Comparison of ENCODE assay signal across 9 cellular contexts in the genomic region with DNA sequence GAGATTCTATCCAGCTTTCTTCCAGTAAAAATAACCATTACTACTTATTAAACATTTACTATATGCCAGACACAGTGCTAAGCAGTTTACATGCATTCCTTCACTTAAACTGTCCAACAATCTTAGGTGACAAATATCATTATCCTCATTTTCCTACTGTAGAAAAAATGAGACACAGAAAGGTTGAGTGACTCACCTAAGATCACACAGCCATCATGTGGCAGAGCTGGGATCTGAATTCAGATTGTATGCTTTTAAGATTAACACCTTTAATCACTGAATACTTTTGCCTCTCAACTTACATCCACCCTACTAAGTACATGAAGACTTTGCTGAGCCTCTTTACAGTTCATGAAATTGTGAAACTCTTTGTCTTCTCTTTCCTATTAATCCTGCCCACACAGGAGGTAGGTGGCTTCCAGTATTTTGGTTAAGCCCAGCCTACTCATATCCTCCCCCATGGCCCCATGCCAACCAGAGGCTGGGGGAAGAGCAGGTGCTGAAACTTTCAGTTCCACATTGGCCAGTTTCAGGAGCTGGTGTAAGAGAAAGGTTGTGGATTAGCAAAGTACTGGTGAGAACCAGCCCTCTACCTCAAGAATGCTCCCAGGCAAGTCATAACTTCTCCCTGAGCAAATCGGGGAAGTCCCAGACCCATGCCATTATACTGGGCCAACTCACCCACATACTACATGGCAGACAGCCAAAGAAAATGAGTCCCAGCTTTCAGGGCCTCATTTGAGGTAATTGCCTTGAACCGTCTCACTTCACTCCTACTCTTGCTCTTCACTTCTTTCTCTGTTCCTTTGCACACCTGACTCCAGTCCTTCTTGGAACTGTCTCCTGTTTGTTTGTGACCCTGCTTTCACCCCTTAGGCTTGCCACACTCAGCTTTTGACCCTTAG.
DNase-seq lines count a peak whose midpoint lies in the region; ATAC-seq, FAIRE-seq and TF ChIP-seq lines count a peak whose summit lies in the region.
"Had no signal": no experiment of that assay in that cellular context is flagged by ENCODE, and none has a peak within 500 bp of the region (broad histone marks: within the 10 kb centered on the region; RNA-seq: fewer than 3 reads in every experiment).

No MANE protein-coding gene starts in this region.

- TF ChIP-seq CTCF in HL-60 (IDR thresholded peaks at IDR 0.05; ENCODE audit: insufficient read depth, low read length) (no peak), GM12878 (IDR thresholded peaks at IDR 0.05 in 2 of 3, conservative IDR thresholded peaks at IDR 0.05 in 1 of 3; ENCODE audit: control insufficient read depth in 2 of 3, extremely low read depth in 1 of 3, insufficient read depth in 1 of 3, low read depth in 3 of 3, low read length in 3 of 3) (no peak), heart right ventricle (IDR thresholded peaks at IDR 0.05) (no peak)
- no peak for TF ChIP-seq CTCF in CD4-positive, alpha-beta T cell (IDR thresholded peaks at IDR 0.05)

- H3K27me3 Mint-ChIP-seq in CD4-positive, alpha-beta T cell, result no peaks in the 10 kb centered on the region

- no peak overlapping the region for H3K4me3 ChIP-seq in HL-60 (replicated peaks; ENCODE audit: insufficient read depth, low read length)
- H3K4me3 ChIP-seq in GM12878, result no peak overlapping the region
- H3K4me3 ChIP-seq in heart right ventricle, result no peak overlapping the region

- no peak for TF ChIP-seq POLR2A in GM18505 (IDR thresholded peaks at IDR 0.05; ENCODE audit: borderline replicate concordance, extremely low read depth, insufficient read depth, insufficient read length)
- TF ChIP-seq POLR2A in GM12878 (IDR thresholded peaks at IDR 0.05; ENCODE audit: low read depth, low read length), result no peak

- 0% methylated on average over 2 of the region's 2 CpGs for WGBS in GM12878 (ENCODE audit: insufficient coverage, insufficient replicate concordance, low lambda C conversion rate, missing lambda C conversion rate)
- WGBS in heart right ventricle, 2 donors, result 48 to 68% methylated on average over 2 of the region's 2 CpGs

- H3K4me2 ChIP-seq in GM12878 (ENCODE audit: control insufficient read depth, insufficient read depth), result peak overlapping the region; percentile 50

- TF ChIP-seq EP300 in GM12878 (IDR thresholded peaks at IDR 0.05; ENCODE audit: borderline replicate concordance in 1 of 2, control insufficient read depth in 1 of 2, low read depth in 2 of 2, low read length in 2 of 2), result peak; percentile 89; a peak in 3 of 4 replicates

- POLR2A ChIA-PET in GM12878 (lab: Charles Lee), result interaction anchor here (0.9 to 4.2 kb wide), 4 partner anchors 11 to 86 kb away, joined by 3 to 32 read pairs (median 4); no protein-coding TSS in a partner anchor
- POLR2A ChIA-PET in CD4-positive, alpha-beta T cell (lab: Charles Lee), result no interaction called here

- DNase-seq in HL-60 (ENCODE audit: low read depth in 1 of 2, low spot score in 1 of 2) (peak; percentile 49 to 83), GM12878 (ENCODE audit: low read depth, low spot score) (peak; percentile 97), NCI-H2029 treated with DMSO at 0.1 percent for 48 hours (lab: John Stamatoyannopoulos, UW) (no peak), amniotic stem cell (lab: John Stamatoyannopoulos, UW) (no peak), heart right ventricle (no peak)
- DNase-seq in CD4-positive, alpha-beta T cell, result no peak

- ATAC-seq in GM18505 (IDR thresholded peaks at IDR 0.05; ENCODE audit: unreplicated experiment) (peak; percentile 97), GM21529 (IDR thresholded peaks at IDR 0.05; ENCODE audit: unreplicated experiment) (peak; percentile 93), GM12878 (peak; percentile 98), heart right ventricle (no peak)
- no peak for ATAC-seq in CD4-positive, alpha-beta T cell (ENCODE audit: poor library complexity)

- in situ Hi-C loops in GM12878 (cut with MboI), result no loop called here

- H3K36me3 Mint-ChIP-seq in CD4-positive, alpha-beta T cell (ENCODE audit: low read depth), result no peaks in the 10 kb centered on the region

- CTCF ChIA-PET in GM12878 (lab: Yijun Ruan, JAX), result interaction anchor here (1.0 to 7.3 kb wide), 5 partner anchors 31 to 572 kb away, joined by 3 to 59 read pairs (median 14); no protein-coding TSS in a partner anchor
- CTCF ChIA-PET in CD4-positive, alpha-beta T cell (lab: Charles Lee), result no interaction called here

- H3K27me3 ChIP-seq in HL-60 (ENCODE audit: insufficient read depth, poor library complexity, severe bottlenecking) (no peaks in the 10 kb centered on the region), GM12878 (replicated peaks in 1 of 2; ENCODE audit: control insufficient read depth in 2 of 2, insufficient read depth in 2 of 2, low read length in 1 of 2) (no peaks in the 10 kb centered on the region), heart right ventricle (peaks cover 0 to 20% (median 0%) of the 10 kb centered on the region in 7 donors)
- no peaks in the 10 kb centered on the region for H3K27me3 ChIP-seq in CD4-positive, alpha-beta T cell (ENCODE audit: control insufficient read depth, insufficient read depth, low read length)

- no peaks in the 10 kb centered on the region for H3K9me3 Mint-ChIP-seq in CD4-positive, alpha-beta T cell

- intact Hi-C loops in GM12878 (cut with micrococcal nuclease; ENCODE audit: unreplicated experiment), result loop anchor here (1.0 to 5.0 kb wide), 6 partner anchors 10 to 570 kb away; no protein-coding TSS in a partner anchor
- intact Hi-C loops in CD4-positive, alpha-beta T cell (cut with DNase I, micrococcal nuclease), result no loop called here
- intact Hi-C loops in heart right ventricle (cut with DNase I), result no loop called here

- BruUV-seq in GM12878 (replicated peaks; lab: Mats Ljungman, UMichigan), result no TSS peak

- RAD21 ChIA-PET in GM12878 (lab: Charles Lee; ENCODE audit: unreplicated experiment), result interaction anchor here (0.7 to 8.2 kb wide), 13 partner anchors 11 to 630 kb away, joined by 3 to 155 read pairs (median 6); no protein-coding TSS in a partner anchor

- no peak overlapping the region for H2AFZ ChIP-seq in GM12878 (ENCODE audit: control insufficient read depth, low read depth, low read length)

- H3K9me3 ChIP-seq in GM12878 (replicated peaks; ENCODE audit: control insufficient read depth, insufficient read depth, low read length), result no peaks in the 10 kb centered on the region; the same call in 1 of the 3 replicates
- H3K9me3 ChIP-seq in CD4-positive, alpha-beta T cell (ENCODE audit: control insufficient read depth, low read length), result no peaks in the 10 kb centered on the region
- H3K9me3 ChIP-seq in heart right ventricle, result no peaks in the 10 kb centered on the region

- no peaks in the 10 kb centered on the region for H3K36me3 ChIP-seq in GM12878 (ENCODE audit: control insufficient read depth in 2 of 2, insufficient read depth in 2 of 2, low read length in 1 of 2)
- no peaks in the 10 kb centered on the region for H3K36me3 ChIP-seq in heart right ventricle

- 0 out of 2 replicates have a peak, but pooled peaks have one; percentile 5 for TF ChIP-seq RAD21 in GM12878 (IDR thresholded peaks at IDR 0.05; ENCODE audit: insufficient read depth, low read depth, low read length)

- no peaks in the 10 kb centered on the region for H3K4me1 Mint-ChIP-seq in CD4-positive, alpha-beta T cell (ENCODE audit: low read depth)

- no peak overlapping the region for H3K27ac Mint-ChIP-seq in CD4-positive, alpha-beta T cell

- H3K9ac ChIP-seq in GM12878 (ENCODE audit: control insufficient read depth, insufficient read depth, low read length), result no peak overlapping the region

- peaks cover 15% of the 10 kb centered on the region for H3K4me1 ChIP-seq in GM12878 (ENCODE audit: control insufficient read depth, insufficient read depth, low read length)
- H3K4me1 ChIP-seq in heart right ventricle, result no peaks in the 10 kb centered on the region

- H3K27ac ChIP-seq in HL-60 (replicated peaks), result no peak overlapping the region
- peak overlapping the region; percentile 52; the same call in 1 of the 2 replicates for H3K27ac ChIP-seq in GM12878 (ENCODE audit: control insufficient read depth, insufficient read depth)
- no peak overlapping the region for H3K27ac ChIP-seq in CD4-positive, alpha-beta T cell (ENCODE audit: low read depth, low read length)
- H3K27ac ChIP-seq in heart right ventricle, result no peak overlapping the region

- SMC1A ChIA-PET in GM12878 (lab: Charles Lee; ENCODE audit: uncharacterized antibody, unreplicated experiment), result interaction anchor here (0.6 to 11.2 kb wide), 17 partner anchors 12 to 576 kb away, joined by 3 to 168 read pairs (median 3); no protein-coding TSS in a partner anchor

- H4K20me1 ChIP-seq in GM12878 (ENCODE audit: control insufficient read depth, insufficient read depth), result no peaks in the 10 kb centered on the region

- peak; percentile 94 for FAIRE-seq in GM12878 (lab: Jason Lieb, UNC)
- FAIRE-seq: colon had no signal

- H3K79me2 ChIP-seq in GM12878 (ENCODE audit: control insufficient read depth, insufficient read depth, low read length), result no peaks in the 10 kb centered on the region

- no peak overlapping the region for H3K4me3 Mint-ChIP-seq in CD4-positive, alpha-beta T cell

TF ChIP-seq in GM12878, 131 proteins besides CTCF, POLR2A, EP300 and RAD21 (continues in another document):
- peak; percentile 58 for TF ChIP-seq RELA (IDR thresholded peaks at IDR 0.05; ENCODE audit: borderline replicate concordance, partially characterized antibody)
- peak; percentile 83; the same call in 1 of the 2 replicates for TF ChIP-seq JUNB (IDR thresholded peaks at IDR 0.05)

Comparison
In these comparisons a context has a peak if more than half of its experiments do, and no peak if none do; other contexts are left out.
1. ATAC-seq: peak in GM18505 (single experiment), GM21529 (single experiment) and GM12878 (single experiment); none in CD4-positive, alpha-beta T cell (single experiment) and heart right ventricle (0 of 8).
2. DNase-seq: peak in HL-60 (2 of 2) and GM12878 (single experiment); none in CD4-positive, alpha-beta T cell (0 of 10), NCI-H2029 treated with DMSO at 0.1 percent for 48 hours (single experiment), amniotic stem cell (single experiment) and heart right ventricle (0 of 2).